25 cellular contexts compared by ENCODE assay signal in genomic region chr7:46494441-46494840, GRCh38.
"Had no signal": no experiment of that assay in that cellular context is flagged by ENCODE, and none has a peak within 500 bp of the region (broad histone marks: within the 10 kb centered on the region; RNA-seq: fewer than 3 reads in every experiment).

No MANE protein-coding gene starts in this region.

- H3K36me3 ChIP-seq: gastrocnemius medialis, neutrophil, sigmoid colon, spleen, tibial artery had no signal

- H3K4me3 ChIP-seq: coronary artery, gastrocnemius medialis, lung, mucosa of descending colon, psoas muscle, sigmoid colon, spleen, testis, tibial artery had no signal

- H3K27me3 Mint-ChIP-seq: effector memory CD8-positive, alpha-beta T cell; memory B cell; naive B cell; natural killer cell treated with Interleukin-12 subunit alpha and Interleukin-12 subunit beta and Interleukin-15 and Interleukin-18, amount 100 ng/mL, for 72 hours; stimulated activated memory B cell treated with anti-CD40 and anti-IgM and Interleukin-4, amounts not matched to agents 10 μg/mL and 1 μg/mL and 100 μg/mL, for 72 hours; type B pancreatic cell had no signal

- ATAC-seq: effector memory CD8-positive, alpha-beta T cell; gastrocnemius medialis; left lobe of liver; mucosa of descending colon; natural killer cell treated with Interleukin-12 subunit alpha and Interleukin-12 subunit beta and Interleukin-15 and Interleukin-18, amount 100 ng/mL, for 72 hours; psoas muscle; right cardiac atrium; stimulated activated memory B cell treated with anti-CD40 and anti-IgM and Interleukin-4, amounts not matched to agents 10 μg/mL and 1 μg/mL and 100 μg/mL, for 72 hours; stimulated activated naive CD8-positive, alpha-beta T cell treated with anti-CD3 and anti-CD28 coated beads, Interleukin-15, Interleukin-2, amounts not matched to agents 100 U/mL and 50 U/mL, for 24 hours had no signal

- H3K9me3 ChIP-seq: gastrocnemius medialis, mucosa of descending colon, neutrophil, psoas muscle, sigmoid colon, testis had no signal

- H3K4me1 ChIP-seq: gastrocnemius medialis, psoas muscle, spleen, testis had no signal

- H3K27ac Mint-ChIP-seq: effector memory CD8-positive, alpha-beta T cell; memory B cell; natural killer cell treated with Interleukin-12 subunit alpha and Interleukin-12 subunit beta and Interleukin-15 and Interleukin-18, amount 100 ng/mL, for 72 hours; stimulated activated memory B cell treated with anti-CD40 and anti-IgM and Interleukin-4, amounts not matched to agents 10 μg/mL and 1 μg/mL and 100 μg/mL, for 72 hours; type B pancreatic cell had no signal

- H3K4me3 Mint-ChIP-seq: effector memory CD8-positive, alpha-beta T cell; memory B cell; mesothelial cell of epicardium; naive B cell; natural killer cell treated with Interleukin-12 subunit alpha and Interleukin-12 subunit beta and Interleukin-15 and Interleukin-18, amount 100 ng/mL, for 72 hours; neural crest cell; stimulated activated memory B cell treated with anti-CD40 and anti-IgM and Interleukin-4, amounts not matched to agents 10 μg/mL and 1 μg/mL and 100 μg/mL, for 72 hours; type B pancreatic cell had no signal

- H3K27me3 ChIP-seq: gastrocnemius medialis, neutrophil, sigmoid colon, spleen, testis, tibial artery had no signal

- H3K4me1 Mint-ChIP-seq: memory B cell; naive B cell; neural crest cell; stimulated activated memory B cell treated with anti-CD40 and anti-IgM and Interleukin-4, amounts not matched to agents 10 μg/mL and 1 μg/mL and 100 μg/mL, for 72 hours had no signal

- H3K27ac ChIP-seq: coronary artery, gastrocnemius medialis, neutrophil, psoas muscle, spleen, testis, tibial artery had no signal

- H3K36me3 Mint-ChIP-seq: memory B cell; stimulated activated memory B cell treated with anti-CD40 and anti-IgM and Interleukin-4, amounts not matched to agents 10 μg/mL and 1 μg/mL and 100 μg/mL, for 72 hours had no signal

- DNase-seq: effector memory CD8-positive, alpha-beta T cell; gastrocnemius medialis; head of caudate nucleus; kidney; mucosa of descending colon; naive B cell; psoas muscle; right cardiac atrium; sigmoid colon; spleen; stimulated activated CD4-positive, alpha-beta T cell treated with anti-CD3 and anti-CD28 coated beads, Interleukin-4, amount 100 ng/mL, for 4 hours; stimulated activated naive CD8-positive, alpha-beta T cell treated with anti-CD3 and anti-CD28 coated beads, Interleukin-15, Interleukin-2, amounts not matched to agents 100 U/mL and 50 U/mL, for 24 hours; substantia nigra; testis; tibial artery had no signal
